Comparison of ENCODE assay signal across 20 cellular contexts in genomic region chr4:168220893-168221292, GRCh38.
DNase-seq lines count a peak whose midpoint lies in the region; ATAC-seq and TF ChIP-seq lines count a peak whose summit lies in the region.
"Had no signal": no experiment of that assay in that cellular context is flagged by ENCODE, and none has a peak within 500 bp of the region (broad histone marks: within the 10 kb centered on the region; RNA-seq: fewer than 3 reads in every experiment).

No MANE protein-coding gene starts in this region.

- DNase-seq in NCI-H2029 (lab: John Stamatoyannopoulos, UW) (peak; percentile 58), NCI-H2029 treated with DMSO at 0.1 percent for 48 hours (lab: John Stamatoyannopoulos, UW) (no peak), IMR-90 (peak; percentile 30), dermis blood vessel endothelial cell (peak; percentile 27), osteocyte (ENCODE audit: extremely low spot score, unreplicated experiment) (no peak), Kasumi-1 (lab: John Stamatoyannopoulos, UW) (no peak)
- DNase-seq: 8988T; activated CD4-positive, alpha-beta T cell treated with anti-CD3 and anti-CD28 coated beads for 1 hour; activated T-cell treated with anti-CD3 and anti-CD28 coated beads, Interleukin-2, amount 50 U/mL, for 4 hours; heart right ventricle; immature natural killer cell; left ventricle myocardium superior; MM.1S; NCI-H1436 treated with DMSO at 0.1 percent for 48 hours; stimulated activated CD8-positive, alpha-beta memory T cell treated with anti-CD3 and anti-CD28 coated beads, Interleukin-4, amount 100 ng/mL, for 48 hours had no signal

- no peak overlapping the region for H3K4me3 Mint-ChIP-seq in osteocyte (ENCODE audit: unreplicated experiment)
- H3K4me3 Mint-ChIP-seq: activated T-cell treated with anti-CD3 and anti-CD28 coated beads, Interleukin-2, amount 50 U/mL, for 4 hours; B cell; immature natural killer cell had no signal

- no peak overlapping the region for H3K56ac ChIP-seq in IMR-90 (ENCODE audit: extremely low read depth, insufficient read depth, low read length)

- H2AK5ac ChIP-seq in IMR-90 (ENCODE audit: low read depth, low read length), result no peak overlapping the region

- no peak overlapping the region for H4K91ac ChIP-seq in IMR-90 (ENCODE audit: insufficient read depth, low read depth, low read length)

- H2AK9ac ChIP-seq in IMR-90 (replicated peaks; ENCODE audit: low read depth, low read length, poor library complexity), result no peak overlapping the region

- H3K9me1 ChIP-seq in IMR-90 (ENCODE audit: insufficient read depth, low read length), result peaks cover 2% of the 10 kb centered on the region; the same call in 1 of the 2 replicates

- no peak for TF ChIP-seq RAD21 in IMR-90 (IDR thresholded peaks at IDR 0.05; ENCODE audit: low read length)

- no peak overlapping the region for H3K27ac ChIP-seq in IMR-90 (ENCODE audit: insufficient read depth, low read length)
- H3K27ac ChIP-seq: heart right ventricle, neutrophil had no signal

- H3K9me3 ChIP-seq in IMR-90 (ENCODE audit: control insufficient read depth, insufficient read depth, low read length), result peaks cover 2% of the 10 kb centered on the region; the same call in 1 of the 2 replicates
- H3K9me3 ChIP-seq: neutrophil had no signal

- no peak overlapping the region for H3K9ac ChIP-seq in IMR-90 (ENCODE audit: low read depth, low read length)

- in situ Hi-C loops in IMR-90 (cut with MboI; ENCODE audit: low sequenced_read_pairs), result no loop called here

- no peaks in the 10 kb centered on the region for H3K79me1 ChIP-seq in IMR-90 (ENCODE audit: low read depth in 1 of 2, low read length in 2 of 2)

- no peak overlapping the region for H3K4me3 ChIP-seq in IMR-90 (ENCODE audit: insufficient read depth, low read depth, low read length)
- H3K4me3 ChIP-seq: heart right ventricle had no signal

- BruUV-seq in IMR-90 (replicated peaks; lab: Mats Ljungman, UMichigan), result no TSS peak

- no peak overlapping the region for H3K23ac ChIP-seq in IMR-90 (ENCODE audit: low read depth, low read length)

- peak overlapping the region; percentile 43; the same call in 1 of the 2 replicates for H3K4me2 ChIP-seq in IMR-90 (ENCODE audit: low read depth, low read length)

- H2BK120ac ChIP-seq in IMR-90 (ENCODE audit: low read depth, low read length), result no peak overlapping the region

- peaks cover 15% of the 10 kb centered on the region for H3K4me1 Mint-ChIP-seq in osteocyte (ENCODE audit: unreplicated experiment)
- H3K4me1 Mint-ChIP-seq: B cell, immature natural killer cell had no signal

- H2AFZ ChIP-seq in IMR-90 (replicated peaks; ENCODE audit: low read length, poor library complexity), result no peak overlapping the region

- peak overlapping the region; percentile 56; the same call in 1 of the 2 replicates for H3K18ac ChIP-seq in IMR-90 (ENCODE audit: low read depth, low read length)

- H3K4me1 ChIP-seq in IMR-90 (ENCODE audit: control insufficient read depth, insufficient read depth, low read length), result peaks cover 1% of the 10 kb centered on the region; the same call in 1 of the 2 replicates

- peak overlapping the region; percentile 27 for H3K27ac Mint-ChIP-seq in osteocyte (ENCODE audit: unreplicated experiment)
- H3K27ac Mint-ChIP-seq: activated naive CD4-positive, alpha-beta T cell treated with anti-CD3 and anti-CD28 coated beads, Interleukin-2, amount 50 U/mL, for 72 hours; B cell had no signal

- dilution Hi-C loops in IMR-90 (cut with HindIII; ENCODE audit: low sequenced_read_pairs, unreplicated experiment), result no loop called here

- POLR2A ChIA-PET in IMR-90 (lab: Charles Lee; ENCODE audit: unreplicated experiment), result no interaction called here

- intact Hi-C loops in IMR-90 (cut with micrococcal nuclease), result loop anchor here (2.0 kb wide), 1 partner anchor 16 kb away; no protein-coding TSS in a partner anchor

- no peak overlapping the region for H2BK15ac ChIP-seq in IMR-90 (ENCODE audit: low read depth, low read length)

- CTCF ChIA-PET in IMR-90 (lab: Yijun Ruan, JAX), result no interaction called here

- TF ChIP-seq POLR2A in IMR-90 (IDR thresholded peaks at IDR 0.05; ENCODE audit: low read depth, low read length), result no peak

- no peaks in the 10 kb centered on the region for H3K27me3 ChIP-seq in IMR-90 (ENCODE audit: control insufficient read depth, insufficient read depth, low read length)
- H3K27me3 ChIP-seq: heart right ventricle, neutrophil had no signal

- H4K20me1 ChIP-seq in IMR-90 (ENCODE audit: insufficient read depth, low read length), result no peaks in the 10 kb centered on the region

- H4K5ac ChIP-seq in IMR-90 (ENCODE audit: low read depth, low read length), result no peak overlapping the region

- H3K36me3 ChIP-seq in IMR-90 (ENCODE audit: control insufficient read depth, insufficient read depth, low read length), result no peaks in the 10 kb centered on the region
- H3K36me3 ChIP-seq: neutrophil had no signal

- H3K27me3 Mint-ChIP-seq in osteocyte (ENCODE audit: unreplicated experiment), result no peaks in the 10 kb centered on the region
- H3K27me3 Mint-ChIP-seq: B cell had no signal

- ATAC-seq in IMR-90 (ENCODE audit: low read depth), result no peak; the same call in 1 of the 2 replicates
- no peak for ATAC-seq in GM21360 (IDR thresholded peaks at IDR 0.05; ENCODE audit: unreplicated experiment)
- ATAC-seq in GM18517 (IDR thresholded peaks at IDR 0.05; ENCODE audit: unreplicated experiment), result no peak
- ATAC-seq: activated T-cell treated with anti-CD3 and anti-CD28 coated beads, Interleukin-2, amount 50 U/mL, for 4 hours; heart right ventricle; left ventricle myocardium superior had no signal

- no peak overlapping the region for H2BK20ac ChIP-seq in IMR-90 (ENCODE audit: low read depth, low read length)

- H3K4ac ChIP-seq in IMR-90 (ENCODE audit: low read depth, low read length), result no peak overlapping the region

- peak overlapping the region; percentile 21 for H2BK5ac ChIP-seq in IMR-90 (ENCODE audit: low read depth, low read length, poor library complexity, severe bottlenecking)

- TF ChIP-seq CTCF in IMR-90 (conservative IDR thresholded peaks at IDR 0.05; ENCODE audit: low read depth, low read length), result no peak
- no peak for TF ChIP-seq CTCF in osteocyte (IDR thresholded peaks at IDR 0.05)

- no peak overlapping the region for H4K8ac ChIP-seq in IMR-90 (ENCODE audit: low read depth in 2 of 2, low read length in 2 of 2)

- H3K36me3 Mint-ChIP-seq in osteocyte (ENCODE audit: unreplicated experiment), result peaks cover 42% of the 10 kb centered on the region

- H3K14ac ChIP-seq in IMR-90 (replicated peaks; ENCODE audit: low read depth, low read length), result no peak overlapping the region

- H3K9me3 Mint-ChIP-seq in osteocyte (ENCODE audit: unreplicated experiment), result peaks cover 6% of the 10 kb centered on the region
- H3K9me3 Mint-ChIP-seq: immature natural killer cell had no signal

TF ChIP-seq in IMR-90, 13 proteins besides CTCF, POLR2A, EP300 and RAD21:
- TF ChIP-seq NFE2L2 (IDR thresholded peaks at IDR 0.05; ENCODE audit: low read depth, low read length) (no peak), SMC3 (IDR thresholded peaks at IDR 0.05; ENCODE audit: low read depth, low read length) (no peak), MAZ (IDR thresholded peaks at IDR 0.05; ENCODE audit: borderline replicate concordance, low read depth, low read length) (no peak), CEBPB (IDR thresholded peaks at IDR 0.05; ENCODE audit: low read depth, low read length) (no peak), ELK1 (IDR thresholded peaks at IDR 0.05; ENCODE audit: borderline replicate concordance, low read depth, low read length) (no peak), RFX5 (IDR thresholded peaks at IDR 0.05; ENCODE audit: low read depth, low read length) (no peak), RCOR1 (IDR thresholded peaks at IDR 0.05; ENCODE audit: insufficient replicate concordance, low read length) (no peak)
TF ChIP-seq in IMR-90: peak in this region for 0.

Comparison
In these comparisons a context has a peak if more than half of its experiments do, and no peak if none do; other contexts are left out.
1. DNase-seq: peak in NCI-H2029 (single experiment), IMR-90 (single experiment) and dermis blood vessel endothelial cell (single experiment); none in NCI-H2029 treated with DMSO at 0.1 percent for 48 hours (single experiment), osteocyte (single experiment) and Kasumi-1 (0 of 2).